14 cellular contexts compared by ENCODE assay signal in the genomic region with DNA sequence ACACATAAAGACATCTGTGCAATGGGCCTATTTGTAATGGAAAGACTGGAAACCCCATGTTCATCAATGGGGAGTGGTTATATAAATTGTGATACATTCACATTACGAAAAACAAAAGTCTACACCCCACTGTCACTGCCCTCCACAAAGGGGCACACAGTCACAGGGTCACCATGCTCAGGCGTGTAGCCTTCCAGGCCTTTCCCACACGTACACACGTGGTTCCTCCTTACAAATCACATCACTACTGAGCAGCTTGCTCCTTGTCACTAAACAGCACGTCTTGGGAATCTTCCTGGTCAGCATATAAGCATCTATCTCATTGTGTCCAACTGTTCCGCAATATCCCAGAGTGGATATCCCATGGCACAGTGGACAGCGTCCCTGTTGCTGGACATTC.
"Had no signal": no experiment of that assay in that cellular context is flagged by ENCODE, and none has a peak within 500 bp of the region (broad histone marks: within the 10 kb centered on the region; RNA-seq: fewer than 3 reads in every experiment).

No MANE protein-coding gene starts in this region.

- ATAC-seq: PC-3 had no signal

- DNase-seq: activated B cell treated with CpG ODN at 0.5 μM for 24 hours; activated CD4-positive, alpha-beta T cell treated with anti-CD3 and anti-CD28 coated beads for 1 hour; activated CD4-positive, alpha-beta T cell treated with anti-CD3 and anti-CD28 coated beads, Interleukin-2, amount 10 ng/mL, durations not matched to agents 24 days and 14 days; activated gamma-delta T cell treated with Interleukin-2 at 50 U/mL for 16 hours; activated naive CD8-positive, alpha-beta T cell treated with anti-CD3 and anti-CD28 coated beads for 36 hours; activated T-cell treated with anti-CD3 and anti-CD28 coated beads for 4 hours; activated T-cell treated with anti-CD3 and anti-CD28 coated beads, Interleukin-2, amount 50 U/mL, for 72 hours; NCI-H1105 treated with DMSO at 0.1 percent for 48 hours; NCI-H1436 treated with DMSO at 0.1 percent for 48 hours; NCI-H187; NCI-H2081; NCI-H524; PC-3; SHP77 treated with DMSO at 0.1 percent for 48 hours had no signal
